ENCODE assay signal across 26 cellular contexts in genomic region chr15:38522922-38523321, GRCh38. TPM values are rescaled to one million over a fixed set of nuclear protein-coding genes. Genes with fewer than 3 reads are reported as not detected.
DNase-seq lines count a peak whose midpoint lies in the region; ATAC-seq and TF ChIP-seq lines count a peak whose summit lies in the region.
"Had no signal": no experiment of that assay in that cellular context is flagged by ENCODE, and none has a peak within 500 bp of the region (broad histone marks: within the 10 kb centered on the region; RNA-seq: fewer than 3 reads in every experiment).

No MANE protein-coding gene starts in this region.

- CTCF ChIA-PET in activated CD8-positive, alpha-beta memory T cell treated with anti-CD3 and anti-CD28 coated beads, Interleukin-2, amount 10 ng/mL, durations not matched to agents 7 days and 5 days (lab: Charles Lee): interaction anchor here (1.2 to 3.2 kb wide), 5 partner anchors 12 to 177 kb away, joined by 4 to 14 read pairs (median 5); partner anchors contain the start of gene RASGRP1

- H3K79me1 ChIP-seq in trophoblast cell (ENCODE audit: low read length): peaks cover 2% of the 10 kb centered on the region

- H3K79me2 ChIP-seq in trophoblast cell (ENCODE audit: control insufficient read depth, insufficient read depth, low read length, poor library complexity): peaks cover 2% of the 10 kb centered on the region

- H3K27me3 ChIP-seq in trophoblast cell (ENCODE audit: insufficient read depth, low read length) (no peaks in the 10 kb centered on the region), adrenal gland (peaks cover 4% of the 10 kb centered on the region)
- H3K27me3 ChIP-seq: ascending aorta, BLaER1, right lobe of liver, uterus had no signal

- H2BK120ac ChIP-seq in trophoblast cell (ENCODE audit: insufficient read depth, low read length, poor library complexity): no peak overlapping the region

- intact Hi-C loops in adrenal gland (cut with DNase I): no loop called here

- peak; percentile 31 for ATAC-seq in activated CD8-positive, alpha-beta memory T cell treated with anti-CD3 and anti-CD28 coated beads, Interleukin-2, amount 10 ng/mL, durations not matched to agents 7 days and 5 days
- ATAC-seq in HG02798 (IDR thresholded peaks at IDR 0.05; ENCODE audit: poor library complexity, unreplicated experiment) (peak; percentile 53), HG03280 (IDR thresholded peaks at IDR 0.05; ENCODE audit: unreplicated experiment) (no peak)
- ATAC-seq: activated CD4-positive, CD25-positive, alpha-beta regulatory T cell treated with anti-CD3 and anti-CD28 coated beads, Interleukin-2, amount 50 U/mL, for 24 hours; gastrocnemius medialis; right lobe of liver; SK-N-SH treated with all-trans-retinoic acid at 6 μM for 48 hours had no signal

- no peak for DNase-seq in activated CD8-positive, alpha-beta memory T cell treated with anti-CD3 and anti-CD28 coated beads, Interleukin-2, amount 10 ng/mL, durations not matched to agents 7 days and 5 days
- DNase-seq in activated CD8-positive, alpha-beta memory T cell treated with anti-CD3 and anti-CD28 coated beads, Interleukin-2, amount 50 U/mL, for 4 hours: no peak
- no peak for DNase-seq in activated naive CD8-positive, alpha-beta T cell treated with anti-CD3 and anti-CD28 coated beads for 36 hours
- DNase-seq in trophoblast cell: no peak
- DNase-seq in T-helper 9 cell: no peak
- DNase-seq in adrenal gland: no peak
- DNase-seq: ACHN; effector CD4-positive, alpha-beta T cell; gastrocnemius medialis; hypothalamus; NCI-H1048; NCI-H1930; NCI-H345; NCI-H82; posterior cingulate gyrus; right lobe of liver; stimulated activated CD8-positive, alpha-beta memory T cell treated with anti-CD3 and anti-CD28 coated beads, Interleukin-4, amount 100 ng/mL, for 48 hours; uterus had no signal

- no peak overlapping the region for H3K4ac ChIP-seq in trophoblast cell (ENCODE audit: low read depth, low read length)

- no peak overlapping the region for H2BK5ac ChIP-seq in trophoblast cell (ENCODE audit: low read depth, low read length, poor library complexity)

- peak overlapping the region; percentile 37 for H3K14ac ChIP-seq in trophoblast cell (ENCODE audit: low read length)

- no peak overlapping the region for H3K9ac ChIP-seq in trophoblast cell (ENCODE audit: low read length)
- H3K9ac ChIP-seq: BLaER1 had no signal

- no peak overlapping the region for H3K23ac ChIP-seq in trophoblast cell (ENCODE audit: low read length)

- no CpG with 5 or more reads among the region's 4 CpGs for WGBS in trophoblast cell (ENCODE audit: extremely low coverage, insufficient coverage, insufficient read length)
- WGBS in adrenal gland, 4 donors: 88 to 92% (median 91%) methylated on average over 4 of the region's 4 CpGs

- no peak overlapping the region for H3K4me3 Mint-ChIP-seq in activated CD8-positive, alpha-beta memory T cell treated with anti-CD3 and anti-CD28 coated beads, Interleukin-2, amount 10 ng/mL, durations not matched to agents 7 days and 5 days
- H3K4me3 Mint-ChIP-seq in activated naive CD8-positive, alpha-beta T cell treated with anti-CD3 and anti-CD28 coated beads for 36 hours: no peak overlapping the region

- H3K9me3 Mint-ChIP-seq in activated CD8-positive, alpha-beta memory T cell treated with anti-CD3 and anti-CD28 coated beads, Interleukin-2, amount 10 ng/mL, durations not matched to agents 7 days and 5 days (ENCODE audit: low read depth): no peaks in the 10 kb centered on the region
- H3K9me3 Mint-ChIP-seq in activated naive CD8-positive, alpha-beta T cell treated with anti-CD3 and anti-CD28 coated beads for 36 hours: no peaks in the 10 kb centered on the region

- H3K27ac Mint-ChIP-seq in activated CD8-positive, alpha-beta memory T cell treated with anti-CD3 and anti-CD28 coated beads, Interleukin-2, amount 10 ng/mL, durations not matched to agents 7 days and 5 days: peak overlapping the region; percentile 69
- H3K27ac Mint-ChIP-seq in activated naive CD8-positive, alpha-beta T cell treated with anti-CD3 and anti-CD28 coated beads for 36 hours: peak overlapping the region; percentile 40

- H4K91ac ChIP-seq in trophoblast cell (ENCODE audit: low read depth, low read length): no peak overlapping the region

- H2AFZ ChIP-seq in trophoblast cell (ENCODE audit: insufficient read depth, low read length, poor library complexity): no peak overlapping the region

- TF ChIP-seq CTCF in adrenal gland (IDR thresholded peaks at IDR 0.05): no peak

- no peaks in the 10 kb centered on the region for H3K27me3 Mint-ChIP-seq in activated CD8-positive, alpha-beta memory T cell treated with anti-CD3 and anti-CD28 coated beads, Interleukin-2, amount 10 ng/mL, durations not matched to agents 7 days and 5 days
- H3K27me3 Mint-ChIP-seq in activated naive CD8-positive, alpha-beta T cell treated with anti-CD3 and anti-CD28 coated beads for 36 hours: no peaks in the 10 kb centered on the region

- H3K4me2 ChIP-seq in trophoblast cell (ENCODE audit: low read length): no peak overlapping the region
- H3K4me2 ChIP-seq: BLaER1 had no signal

- no peaks in the 10 kb centered on the region for H3K9me3 ChIP-seq in trophoblast cell (ENCODE audit: insufficient read depth, low read depth, low read length)
- no peaks in the 10 kb centered on the region for H3K9me3 ChIP-seq in adrenal gland (replicated peaks in 1 of 3)
- H3K9me3 ChIP-seq: ascending aorta, BLaER1, gastrocnemius medialis, right lobe of liver, uterus had no signal

- H3K4me1 Mint-ChIP-seq in activated CD8-positive, alpha-beta memory T cell treated with anti-CD3 and anti-CD28 coated beads, Interleukin-2, amount 10 ng/mL, durations not matched to agents 7 days and 5 days: peaks cover 61% of the 10 kb centered on the region
- peaks cover 60% of the 10 kb centered on the region for H3K4me1 Mint-ChIP-seq in activated naive CD8-positive, alpha-beta T cell treated with anti-CD3 and anti-CD28 coated beads for 36 hours

- H3K4me1 ChIP-seq in trophoblast cell (ENCODE audit: control insufficient read depth in 1 of 2, insufficient read depth in 2 of 2, low read length in 2 of 2) (peaks cover 4 to 7% of the 10 kb centered on the region in 2 experiments), adrenal gland (replicated peaks in 1 of 2) (no peaks in the 10 kb centered on the region)
- H3K4me1 ChIP-seq: ascending aorta, BLaER1, gastrocnemius medialis, right lobe of liver, uterus had no signal

- peaks cover 67% of the 10 kb centered on the region for H3K36me3 Mint-ChIP-seq in activated CD8-positive, alpha-beta memory T cell treated with anti-CD3 and anti-CD28 coated beads, Interleukin-2, amount 10 ng/mL, durations not matched to agents 7 days and 5 days
- H3K36me3 Mint-ChIP-seq in activated naive CD8-positive, alpha-beta T cell treated with anti-CD3 and anti-CD28 coated beads for 36 hours: peaks cover 37% of the 10 kb centered on the region

- TF ChIP-seq POLR2A in adrenal gland (IDR thresholded peaks at IDR 0.05): no peak

- peak overlapping the region; percentile 35 for H4K8ac ChIP-seq in trophoblast cell (ENCODE audit: low read depth, low read length)

- no peak overlapping the region for H2BK12ac ChIP-seq in trophoblast cell (ENCODE audit: low read length)

- no peak overlapping the region for H2AK5ac ChIP-seq in trophoblast cell (ENCODE audit: low read length)

- H3K4me3 ChIP-seq in trophoblast cell (ENCODE audit: low read depth, low read length): no peak overlapping the region
- no peak overlapping the region for H3K4me3 ChIP-seq in adrenal gland
- H3K4me3 ChIP-seq: ascending aorta, BLaER1, gastrocnemius medialis, right lobe of liver, uterus had no signal

- no peak overlapping the region for H4K12ac ChIP-seq in trophoblast cell (ENCODE audit: low read depth, low read length)

- H3K18ac ChIP-seq in trophoblast cell (ENCODE audit: low read length): no peak overlapping the region

- H3K27ac ChIP-seq in trophoblast cell (ENCODE audit: low read depth, low read length) (no peak overlapping the region), adrenal gland (no peak overlapping the region)
- H3K27ac ChIP-seq: ascending aorta, BLaER1, gastrocnemius medialis, right lobe of liver, uterus had no signal

- H3K36me3 ChIP-seq in trophoblast cell (ENCODE audit: control insufficient read depth in 1 of 2, insufficient read depth in 2 of 2, low read length in 2 of 2) (peaks cover 0 to 12% of the 10 kb centered on the region in 2 experiments), adrenal gland (replicated peaks in 1 of 2) (no peaks in the 10 kb centered on the region)
- H3K36me3 ChIP-seq: ascending aorta, gastrocnemius medialis, right lobe of liver, uterus had no signal

RNA-seq across cellular contexts. Expression of gene RASGRP1, which starts 41.7 kb away (rescaled TPM):
- 100 to 1,000 TPM; 143 to 202 TPM for total RNA-seq in activated CD8-positive, alpha-beta memory T cell treated with anti-CD3 and anti-CD28 coated beads, Interleukin-2, amount 10 ng/mL, durations not matched to agents 7 days and 5 days
- total RNA-seq in activated naive CD8-positive, alpha-beta T cell treated with anti-CD3 and anti-CD28 coated beads for 36 hours: 10 to 100 TPM; 42.7 to 46.6 TPM
- polyA plus RNA-seq in trophoblast cell (2013): 19.6 and 22.1 TPM in 2 replicates
- 1 to 10 TPM in 3 of 8 donors, under 1 TPM in 5; 0.42 to 2.8 (median 0.86) TPM for total RNA-seq in adrenal gland
- under 1 TPM; 0.13 to 0.42 (median 0.16) TPM for polyA plus RNA-seq in adrenal gland
- total RNA-seq: ascending aorta, G401, LHCN-M2 had no signal

Comparison
In these comparisons a context has a peak if more than half of its experiments do, and no peak if none do; other contexts are left out.
1. RNA of gene RASGRP1, which starts 41.7 kb away (total RNA-seq): 143 to 202 TPM in activated CD8-positive, alpha-beta memory T cell treated with anti-CD3 and anti-CD28 coated beads, Interleukin-2, amount 10 ng/mL, durations not matched to agents 7 days and 5 days and 42.7 to 46.6 TPM in activated naive CD8-positive, alpha-beta T cell treated with anti-CD3 and anti-CD28 coated beads for 36 hours; 0.42 to 2.8 TPM in adrenal gland; every median in the first group is over 10 times any median in the second.